In the genomic region with DNA sequence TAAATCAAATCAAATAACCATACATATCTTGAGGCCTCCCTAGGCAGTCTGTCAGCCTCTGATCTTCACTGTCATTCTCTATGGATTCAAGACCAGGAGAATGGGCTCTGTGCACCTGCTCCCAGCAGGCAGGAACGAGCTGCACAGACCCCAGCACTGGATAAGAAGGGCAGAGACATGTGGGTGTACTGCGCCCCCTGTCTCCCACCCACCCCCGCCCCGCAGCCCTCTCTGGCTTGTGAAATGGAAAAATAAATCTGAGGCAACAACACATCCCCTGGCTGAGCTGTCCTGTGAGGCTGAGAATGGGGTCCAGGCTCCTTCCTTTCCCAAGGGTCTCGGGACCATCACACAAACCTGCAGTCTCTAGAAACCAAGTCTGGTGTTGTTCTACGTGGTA, we compare ENCODE assay signal across 25 cellular contexts. TPM values are rescaled to one million over a fixed set of nuclear protein-coding genes. Genes with fewer than 3 reads are reported as not detected.
DNase-seq lines count a peak whose midpoint lies in the region; ATAC-seq and TF ChIP-seq lines count a peak whose summit lies in the region.
"Had no signal": no experiment of that assay in that cellular context is flagged by ENCODE, and none has a peak within 500 bp of the region (broad histone marks: within the 10 kb centered on the region; RNA-seq: fewer than 3 reads in every experiment).

No MANE protein-coding gene starts in this region.

- DNase-seq in NCI-H526 (lab: John Stamatoyannopoulos, UW), result peak; percentile 32 to 59
- no peak for DNase-seq in NCI-H526 treated with DMSO at 0.1 percent for 48 hours (lab: John Stamatoyannopoulos, UW)
- DNase-seq in H7, result peak; percentile 67
- no peak for DNase-seq in dorsolateral prefrontal cortex
- no peak for DNase-seq in psoas muscle
- no peak for DNase-seq in effector CD8-positive, alpha-beta T cell (lab: John Stamatoyannopoulos, UW)
- no peak for DNase-seq in omental fat pad (ENCODE audit: low spot score)
- DNase-seq: activated CD4-positive, alpha-beta T cell treated with anti-CD3 and anti-CD28 coated beads for 4 hours; activated gamma-delta T cell treated with Interleukin-2 at 50 U/mL for 16 hours; activated naive CD8-positive, alpha-beta T cell treated with anti-CD3 and anti-CD28 coated beads, Interleukin-2, amount 50 U/mL, for 24 hours; activated T-cell treated with anti-CD3 and anti-CD28 coated beads, Interleukin-2, amount 50 U/mL, for 24 hours; AML-193; DMS79; effector CD4-positive, alpha-beta T cell; erythroblast; GF-D8; GM23248; MV-4-11; NCI-H187 treated with DMSO at 0.1 percent for 48 hours; NCI-H345; NK-92 treated with Interleukin-12 subunit alpha and Interleukin-12 subunit beta, amount 100 ng/mL, for 24 hours; Peyer's patch had no signal

- H3K27me3 ChIP-seq in H7 (ENCODE audit: control insufficient read depth, insufficient read depth, low read length), result no peaks in the 10 kb centered on the region
- H3K27me3 ChIP-seq in dorsolateral prefrontal cortex, result no peaks in the 10 kb centered on the region
- no peaks in the 10 kb centered on the region for H3K27me3 ChIP-seq in psoas muscle (ENCODE audit: insufficient read depth in 3 of 3, low read length in 2 of 3)
- H3K27me3 ChIP-seq: Peyer's patch had no signal

- H3K27ac ChIP-seq in dorsolateral prefrontal cortex (peak overlapping the region in 57 of 59 donors; percentile 18 to 100 (median 97)), psoas muscle (peak overlapping the region; percentile 23)
- H3K27ac ChIP-seq: GM23248, KMS-11 had no signal

- H3K36me3 ChIP-seq in H7 (replicated peaks; ENCODE audit: control insufficient read depth, insufficient read depth, low read length), result no peaks in the 10 kb centered on the region
- no peaks in the 10 kb centered on the region for H3K36me3 ChIP-seq in psoas muscle (ENCODE audit: insufficient read depth in 1 of 2, low read depth in 1 of 2)
- H3K36me3 ChIP-seq: Peyer's patch had no signal

- WGBS in psoas muscle, 3 donors, result 69 to 82% (median 80%) methylated on average over 6 of the region's 6 CpGs

- H3K4me3 ChIP-seq in H7 (ENCODE audit: insufficient read depth, low read depth, low read length) (no peak overlapping the region), dorsolateral prefrontal cortex (no peak overlapping the region), psoas muscle (no peak overlapping the region)
- H3K4me3 ChIP-seq: GM23248, Peyer's patch, skin epidermis had no signal

- no peak for TF ChIP-seq CTCF in dorsolateral prefrontal cortex (IDR thresholded peaks at IDR 0.05 in 54 of 56, conservative IDR thresholded peaks at IDR 0.05 in 2 of 56; ENCODE audit: low read depth in 1 of 56, partially characterized antibody in 56 of 56)
- no peak for TF ChIP-seq CTCF in psoas muscle (IDR thresholded peaks at IDR 0.05)
- no peak for TF ChIP-seq CTCF in omental fat pad (IDR thresholded peaks at IDR 0.05)

- intact Hi-C loops in dorsolateral prefrontal cortex (cut with DNase I) (loop anchor here in 1 of 2 donors (5.0 kb wide), 1 partner anchor 36 kb away; no protein-coding TSS in a partner anchor), psoas muscle (cut with DNase I) (no loop called here)

- ATAC-seq in psoas muscle (no peak), GM21367 (IDR thresholded peaks at IDR 0.05; ENCODE audit: unreplicated experiment) (no peak), omental fat pad (ENCODE audit: low FRiP score) (no peak)
- ATAC-seq: activated naive CD8-positive, alpha-beta T cell treated with anti-CD3 and anti-CD28 coated beads, Interleukin-2, amount 50 U/mL, for 24 hours had no signal

- peaks cover 23% of the 10 kb centered on the region for H3K4me1 ChIP-seq in psoas muscle

- no peaks in the 10 kb centered on the region for H3K9me3 ChIP-seq in psoas muscle

RNA-seq across cellular contexts. Expression of a gene that starts 26.2 kb away (rescaled TPM):
- 4.5 and 10.5 TPM in 2 replicates for total RNA-seq in H7 (2014; rRNA removed; shearing (Covaris generic))
- 100 to 1,000 TPM in 37 of 120 experiments, 10 to 100 TPM in 83; 22.3 to 262 (median 78.6) TPM for total RNA-seq in dorsolateral prefrontal cortex
- total RNA-seq in psoas muscle, result 1 to 10 TPM; 3.9 to 9.6 (median 6.3) TPM
- 1 to 10 TPM; 1.7 to 2.5 (median 2.1) TPM for polyA plus RNA-seq in psoas muscle
- 10 to 100 TPM; 25.1 to 41.9 (median 32.9) TPM for total RNA-seq in omental fat pad

Comparison
In these comparisons a context has a peak if more than half of its experiments do, and no peak if none do; other contexts are left out.
1. DNase-seq: peak in NCI-H526 (2 of 2) and H7 (single experiment); none in NCI-H526 treated with DMSO at 0.1 percent for 48 hours (single experiment), dorsolateral prefrontal cortex (0 of 10), psoas muscle (0 of 2), effector CD8-positive, alpha-beta T cell (single experiment) and omental fat pad (single experiment).